ENCODE assay signal across 8 cellular contexts in genomic region chr16:20805684-20806167, GRCh38. TPM values are rescaled to one million over a fixed set of nuclear protein-coding genes. Genes with fewer than 3 reads are reported as not detected.
DNase-seq lines count a peak whose midpoint lies in the region; ATAC-seq, FAIRE-seq and TF ChIP-seq lines count a peak whose summit lies in the region.
"Not testable (repeated sequence)": the region's sequence is repeated elsewhere in the genome, so short reads cannot be mapped to it uniquely, and the experiment has no call there.

No MANE protein-coding gene starts in this region.

- TF ChIP-seq CTCF in A549 (IDR thresholded peaks at IDR 0.05); WERI-Rb-1 (IDR thresholded peaks at IDR 0.05; ENCODE audit: low read depth, low read length); brain microvascular endothelial cell (IDR thresholded peaks at IDR 0.05; ENCODE audit: low read depth, low read length, missing control alignments); foreskin fibroblast (IDR thresholded peaks at IDR 0.05; ENCODE audit: low read depth, low read length); gastrocnemius medialis (IDR thresholded peaks at IDR 0.05 in 4 of 5, conservative IDR thresholded peaks at IDR 0.05 in 1 of 5): not testable (repeated sequence)

- POLR2A ChIA-PET in A549 (lab: Yijun Ruan, JAX) = interaction anchor here (1.1 to 1.6 kb wide), 4 partner anchors 42 to 495 kb away, joined by 3 to 8 read pairs (median 6); partner anchors contain the start of genes ACSM3, DCUN1D3 and LYRM1

- not testable (repeated sequence) for H3K4me1 Mint-ChIP-seq in memory B cell

- not testable (repeated sequence) for TF ChIP-seq RAD21 in A549 (conservative IDR thresholded peaks at IDR 0.05 in 1 of 2, IDR thresholded peaks at IDR 0.05 in 1 of 2)

- intact Hi-C loops in gastrocnemius medialis (cut with DNase I; ENCODE audit: low total_unique reads) = loop anchor here (1.0 to 2.0 kb wide), 2 partner anchors 64 to 95 kb away; partner anchors contain the start of genes DCUN1D3, LYRM1 and THUMPD1

- WGBS in A549 (ENCODE audit: missing lambda C conversion rate) = 9% methylated on average over 12 of the region's 12 CpGs

- not testable (repeated sequence) for H3K27ac Mint-ChIP-seq in memory B cell

- not testable (repeated sequence) for H3K36me3 Mint-ChIP-seq in memory B cell

- H3K9me3 Mint-ChIP-seq in memory B cell = not testable (repeated sequence)

- in situ Hi-C loops in brain microvascular endothelial cell (cut with HindIII; ENCODE audit: low pct_ligation_motif_present, low sequenced_read_pairs); gastrocnemius medialis (cut with MboI; ENCODE audit: low sequenced_read_pairs in 4 of 4): not testable (repeated sequence)

- not testable (repeated sequence) for TF ChIP-seq POLR2A in A549 (IDR thresholded peaks at IDR 0.05; ENCODE audit: low read length); gastrocnemius medialis (IDR thresholded peaks at IDR 0.05)

- H3K4me3 ChIP-seq in A549 (peak overlapping the region; percentile 75), WERI-Rb-1 (ENCODE audit: low read depth, low read length) (peak overlapping the region; percentile 62), brain microvascular endothelial cell (ENCODE audit: low read depth, low read length) (peak overlapping the region; percentile 90), foreskin fibroblast (ENCODE audit: low read depth in 1 of 2, low read length in 2 of 2) (peak overlapping the region; percentile 77 to 84), gastrocnemius medialis (peak overlapping the region; percentile 78 to 94 (median 86))

- H3K27me3 ChIP-seq in WERI-Rb-1 (ENCODE audit: insufficient read depth, low read depth, severe bottlenecking); brain microvascular endothelial cell (replicated peaks); gastrocnemius medialis: not testable (repeated sequence)

- H3K4me2 ChIP-seq in A549 = peak overlapping the region; percentile 84

- not testable (repeated sequence) for FAIRE-seq in A549 (lab: Jason Lieb, UNC)

- H3K27me3 Mint-ChIP-seq in memory B cell = not testable (repeated sequence)

- H3K27ac ChIP-seq in A549 (peak overlapping the region; percentile 84 to 94), WERI-Rb-1 (peak overlapping the region; percentile 89), brain microvascular endothelial cell (peak overlapping the region; percentile 8), gastrocnemius medialis (peak overlapping the region; percentile 87 to 92 (median 88))

- not testable (repeated sequence) for DNase-seq in A549 (ENCODE audit: low read depth in 1 of 2, low spot score in 1 of 2); WERI-Rb-1; foreskin fibroblast; memory B cell (ENCODE audit: low spot score in 2 of 2)
- DNase-seq in NCI-H1417 treated with DMSO at 0.1 percent for 48 hours (lab: John Stamatoyannopoulos, UW) (peak; percentile 11), brain microvascular endothelial cell (peak; percentile 4), gastrocnemius medialis (peak in 1 of 2 donors; percentile 85)

- H3K36me3 ChIP-seq in WERI-Rb-1; brain microvascular endothelial cell (replicated peaks); gastrocnemius medialis: not testable (repeated sequence)

- TF ChIP-seq EP300 in A549 (IDR thresholded peaks at IDR 0.05) = not testable (repeated sequence)

- not testable (repeated sequence) for H3K4me1 ChIP-seq in A549
- H3K4me1 ChIP-seq in gastrocnemius medialis = peaks cover 9 to 17% of the 10 kb centered on the region in 2 donors

- CTCF ChIA-PET in A549 (lab: Yijun Ruan, JAX) = interaction anchor here (0.8 to 2.3 kb wide), 12 partner anchors 10 to 495 kb away, joined by 3 to 12 read pairs (median 4); no protein-coding TSS in a partner anchor

- ATAC-seq in A549 (peak in 1 of 2 experiments; percentile 3; a peak in 2 of 6 replicates), GM19035 (IDR thresholded peaks at IDR 0.05; ENCODE audit: unreplicated experiment) (peak; percentile 23), gastrocnemius medialis (peak; percentile 25 to 87)
- not testable (repeated sequence) for ATAC-seq in memory B cell (ENCODE audit: low read depth)

- H3K4me3 Mint-ChIP-seq in memory B cell = peak overlapping the region; percentile 93

- H3K9me3 ChIP-seq in A549; WERI-Rb-1 (ENCODE audit: severe bottlenecking); gastrocnemius medialis: not testable (repeated sequence)

TF ChIP-seq in A549, 52 proteins besides CTCF, POLR2A, EP300 and RAD21:
- TF ChIP-seq PHF8 (IDR thresholded peaks at IDR 0.05; ENCODE audit: borderline replicate concordance, low read depth) = peak; percentile 62; the same call in 1 of the 2 replicates
TF ChIP-seq in A549: peak in this region for 1; not testable (repeated sequence) for 51.

RNA-seq across cellular contexts. Expression of gene ERI2, which starts 0.5 kb away (rescaled TPM):
- polyA plus RNA-seq in A549 (2011; rRNA removed) = 21.0 and 25.1 TPM in 2 replicates
- 4.7 and 6.2 TPM in 2 replicates for polyA plus RNA-seq in A549 (2012; cell fraction: cytosol; rRNA removed)
- 7.0 and 7.9 TPM in 2 replicates for polyA plus RNA-seq in A549 (2012; cell fraction: nucleus; rRNA removed)
- polyA plus RNA-seq in A549 (2017; fragmentation: RNase III; extraction: RNeasy Plus Mini Kit Qiagen cat#74134 plus additional on column Dnase treatment) = 14.4 to 19.3 TPM (median 15.9 TPM) in 3 replicates
- polyA minus RNA-seq in A549 (2011; rRNA and poly(A)+ RNA removed) = 7.0 and 7.3 TPM in 2 replicates
- 10 to 100 TPM in 2 of 4 donors, 1 to 10 TPM in 2; 3.0 to 30.5 (median 9.8) TPM for total RNA-seq in gastrocnemius medialis

RNA-seq across cellular contexts. Expression of gene REXO5, which starts 0.6 kb away (rescaled TPM):
- polyA plus RNA-seq in A549 (2011; rRNA removed) (5.1 and 5.2 TPM in 2 replicates), A549 (2017; fragmentation: RNase III; extraction: RNeasy Plus Mini Kit Qiagen cat#74134 plus additional on column Dnase treatment) (3.8 to 4.2 TPM (median 4.0 TPM) in 3 replicates)
- 2.3 TPM in 2 replicates for polyA plus RNA-seq in A549 (2012; cell fraction: cytosol; rRNA removed)
- polyA plus RNA-seq in A549 (2012; cell fraction: nucleus; rRNA removed) = 3.2 and 4.1 TPM in 2 replicates
- 2.2 and 2.9 TPM in 2 replicates for polyA minus RNA-seq in A549 (2011; rRNA and poly(A)+ RNA removed)
- 1 to 10 TPM in 2 of 4 donors, under 1 TPM in 2; 0.52 to 3.1 (median 1.6) TPM for total RNA-seq in gastrocnemius medialis

RNA-seq across cellular contexts. Expression of gene ACSM3, which starts 41.9 kb away (rescaled TPM):
- 15.7 and 17.8 TPM in 2 replicates for polyA plus RNA-seq in A549 (2011; rRNA removed)
- 3.2 and 3.8 TPM in 2 replicates for polyA plus RNA-seq in A549 (2012; cell fraction: cytosol; rRNA removed)
- 1.6 and 2.4 TPM in 2 replicates for polyA plus RNA-seq in A549 (2012; cell fraction: nucleus; rRNA removed)
- 2.9 to 3.3 TPM (median 3.1 TPM) in 3 replicates for polyA plus RNA-seq in A549 (2017; fragmentation: RNase III; extraction: RNeasy Plus Mini Kit Qiagen cat#74134 plus additional on column Dnase treatment)
- 5.6 and 6.0 TPM in 2 replicates for polyA minus RNA-seq in A549 (2011; rRNA and poly(A)+ RNA removed)
- under 1 TPM in 2 of 4 donors, not detected in 2; 0.20 to 0.49 TPM for total RNA-seq in gastrocnemius medialis

Comparison
In these comparisons a context has a peak if more than half of its experiments do, and no peak if none do; other contexts are left out.
1. H3K27ac ChIP-seq: peak in every context shown above with its lines; median percentile 89 in A549; 89 in WERI-Rb-1; 88 in gastrocnemius medialis; 8 in brain microvascular endothelial cell.